ENCODE assay signal across 22 cellular contexts in genomic region chr5:142149363-142149762, GRCh38.
"Had no signal": no experiment of that assay in that cellular context is flagged by ENCODE, and none has a peak within 500 bp of the region (broad histone marks: within the 10 kb centered on the region; RNA-seq: fewer than 3 reads in every experiment).

No MANE protein-coding gene starts in this region.

- H3K9me3 Mint-ChIP-seq: activated T-helper 17 cell treated with anti-CD3 and anti-CD28 coated beads, Interleukin-2, amount 50 U/mL, for 72 hours; brain; central memory CD8-positive, alpha-beta T cell; stimulated activated memory B cell treated with anti-CD40 and anti-IgM and Interleukin-4, amounts not matched to agents 10 μg/mL and 1 μg/mL and 100 μg/mL, for 72 hours had no signal

- H3K27me3 Mint-ChIP-seq: activated T-helper 17 cell treated with anti-CD3 and anti-CD28 coated beads, Interleukin-2, amount 50 U/mL, for 72 hours; central memory CD8-positive, alpha-beta T cell; stimulated activated memory B cell treated with anti-CD40 and anti-IgM and Interleukin-4, amounts not matched to agents 10 μg/mL and 1 μg/mL and 100 μg/mL, for 72 hours had no signal

- DNase-seq: activated CD4-positive, CD25-positive, alpha-beta regulatory T cell treated with anti-CD3 and anti-CD28 coated beads, Interleukin-2, amount 50 U/mL, for 72 hours; activated naive CD4-positive, alpha-beta T cell treated with Interleukin-2 at 50 U/mL for 16 hours; activated T-cell treated with anti-CD3 and anti-CD28 coated beads for 4 hours; anterior cingulate cortex; colonic mucosa; endodermal cell; foreskin fibroblast; glutamatergic neuron; hippocampal formation; left lung; nephron progenitor cell; nucleus accumbens; sigmoid colon; stimulated activated CD4-positive, alpha-beta T cell treated with anti-CD3 and anti-CD28 coated beads, Interleukin-4, amount 100 ng/mL, for 4 hours; testis; upper lobe of left lung had no signal

- H3K4me3 ChIP-seq: colonic mucosa, left lung, sigmoid colon, testis, upper lobe of left lung had no signal

- H3K27ac ChIP-seq: colonic mucosa, epithelial cell of prostate, left lung, sigmoid colon, testis, upper lobe of left lung had no signal

- H3K4me3 Mint-ChIP-seq: activated T-helper 17 cell treated with anti-CD3 and anti-CD28 coated beads, Interleukin-2, amount 50 U/mL, for 72 hours; brain; central memory CD8-positive, alpha-beta T cell; endodermal cell; nephron progenitor cell; stimulated activated memory B cell treated with anti-CD40 and anti-IgM and Interleukin-4, amounts not matched to agents 10 μg/mL and 1 μg/mL and 100 μg/mL, for 72 hours had no signal

- FAIRE-seq: keratinocyte had no signal

- H3K9me3 ChIP-seq: colonic mucosa, left lung, sigmoid colon, testis, upper lobe of left lung had no signal

- H3K4me1 ChIP-seq: colonic mucosa, testis had no signal

- H3K27me3 ChIP-seq: colonic mucosa, left lung, sigmoid colon, testis, upper lobe of left lung had no signal

- ATAC-seq: activated T-helper 17 cell treated with anti-CD3 and anti-CD28 coated beads, Interleukin-2, amount 50 U/mL, for 72 hours; left lung; stimulated activated memory B cell treated with anti-CD40 and anti-IgM and Interleukin-4, amounts not matched to agents 10 μg/mL and 1 μg/mL and 100 μg/mL, for 72 hours had no signal

- H3K4me1 Mint-ChIP-seq: activated T-helper 17 cell treated with anti-CD3 and anti-CD28 coated beads, Interleukin-2, amount 50 U/mL, for 72 hours; central memory CD8-positive, alpha-beta T cell; stimulated activated memory B cell treated with anti-CD40 and anti-IgM and Interleukin-4, amounts not matched to agents 10 μg/mL and 1 μg/mL and 100 μg/mL, for 72 hours had no signal

- H3K27ac Mint-ChIP-seq: activated T-helper 17 cell treated with anti-CD3 and anti-CD28 coated beads, Interleukin-2, amount 50 U/mL, for 72 hours; endodermal cell; nephron progenitor cell; stimulated activated memory B cell treated with anti-CD40 and anti-IgM and Interleukin-4, amounts not matched to agents 10 μg/mL and 1 μg/mL and 100 μg/mL, for 72 hours had no signal
